ENCODE assay signal across 1 cellular context in genomic region chr4:165027762-165028402, GRCh38.
TF ChIP-seq lines count a peak whose summit lies in the region.

No MANE protein-coding gene starts in this region.

TF ChIP-seq in K562, 482 proteins besides CTCF, POLR2A, EP300 and RAD21:
- TF ChIP-seq POLR2G (IDR thresholded peaks at IDR 0.05; ENCODE audit: low read depth, low read length), result no peak
- no peak for TF ChIP-seq CEBPG (CRISPR knock-in tag; IDR thresholded peaks at IDR 0.05)
- TF ChIP-seq CEBPG (tag; conservative IDR thresholded peaks at IDR 0.05 in 1 of 2, IDR thresholded peaks at IDR 0.05 in 1 of 2), result peak in 1 of 2 experiments; percentile 79; a peak in 2 of 4 replicates
- TF ChIP-seq RBM22 (IDR thresholded peaks at IDR 0.05; ENCODE audit: low read depth, low read length, poor library complexity, severe bottlenecking), result no peak
- TF ChIP-seq CTBP1 (IDR thresholded peaks at IDR 0.05; ENCODE audit: borderline replicate concordance), result no peak
- no peak for TF ChIP-seq CXXC5 (CRISPR knock-in tag; IDR thresholded peaks at IDR 0.05)
- TF ChIP-seq ZNF277 (CRISPR knock-in tag; IDR thresholded peaks at IDR 0.05; ENCODE audit: borderline replicate concordance), result no peak
- TF ChIP-seq TEAD2 (tag; IDR thresholded peaks at IDR 0.05), result no peak
- TF ChIP-seq ATF3 (IDR thresholded peaks at IDR 0.05), result peak; percentile 25; the same call in 1 of the 2 replicates
- TF ChIP-seq ATF3 (CRISPR knock-in tag; conservative IDR thresholded peaks at IDR 0.05), result no peak
- 0 out of 2 replicates have a peak, but pooled peaks have one; percentile 26 for TF ChIP-seq ATF4 (CRISPR knock-in tag; IDR thresholded peaks at IDR 0.05)
- no peak for TF ChIP-seq SMAD2 (IDR thresholded peaks at IDR 0.05; ENCODE audit: low read depth, low read length)
- no peak for TF ChIP-seq SNRNP70 (optimal IDR thresholded peaks at IDR 0.05; ENCODE audit: low read depth, low read length)
- peak; percentile 70 for TF ChIP-seq POLR2H (tag; IDR thresholded peaks at IDR 0.05; ENCODE audit: low read depth)
- TF ChIP-seq RERE (CRISPR knock-in tag; IDR thresholded peaks at IDR 0.05; ENCODE audit: borderline replicate concordance), result no peak
- no peak for TF ChIP-seq HMBOX1 (IDR thresholded peaks at IDR 0.05)
- no peak for TF ChIP-seq XRCC5 (IDR thresholded peaks at IDR 0.05; ENCODE audit: low read depth, low read length)
- no peak for TF ChIP-seq AFF1 (IDR thresholded peaks at IDR 0.05; ENCODE audit: low read depth in 1 of 2, partially characterized antibody in 2 of 2)
- no peak for TF ChIP-seq MLX (CRISPR knock-in tag; conservative IDR thresholded peaks at IDR 0.05)
- no peak for TF ChIP-seq THRA (IDR thresholded peaks at IDR 0.05)
- no peak for TF ChIP-seq MCM2 (IDR thresholded peaks at IDR 0.05; ENCODE audit: low read depth)
- TF ChIP-seq RBM15 (IDR thresholded peaks at IDR 0.05; ENCODE audit: insufficient read depth, low read length), result no peak
- TF ChIP-seq ADNP (tag; IDR thresholded peaks at IDR 0.05), result no peak
- TF ChIP-seq MECOM (CRISPR knock-in tag; IDR thresholded peaks at IDR 0.05), result no peak
- no peak for TF ChIP-seq HDAC3 (IDR thresholded peaks at IDR 0.05; ENCODE audit: borderline replicate concordance, partially characterized antibody)
- no peak for TF ChIP-seq ZNF449 (CRISPR knock-in tag; IDR thresholded peaks at IDR 0.05)
- 0 out of 2 replicates have a peak, but pooled peaks have one; percentile 21 for TF ChIP-seq ETV1 (tag; conservative IDR thresholded peaks at IDR 0.05; ENCODE audit: low read depth)
- TF ChIP-seq ZNF644 (tag; IDR thresholded peaks at IDR 0.05; ENCODE audit: low read depth), result no peak
- 0 out of 4 replicates have a peak, but pooled peaks of 1 of the 2 experiments have one; percentile 35 for TF ChIP-seq TRIM24 (IDR thresholded peaks at IDR 0.05)
- TF ChIP-seq ARID2 (IDR thresholded peaks at IDR 0.05), result no peak
- no peak for TF ChIP-seq SAP30 (IDR thresholded peaks at IDR 0.05; ENCODE audit: borderline replicate concordance, insufficient read depth, low read depth, low read length, poor library complexity, severe bottlenecking)
- TF ChIP-seq RBFOX2 (IDR thresholded peaks at IDR 0.05; ENCODE audit: low read depth, low read length), result no peak
- no peak for TF ChIP-seq YY1 (IDR thresholded peaks at IDR 0.05; ENCODE audit: borderline replicate concordance in 1 of 3, control insufficient read depth in 1 of 3, extremely low read depth in 1 of 3, insufficient read depth in 3 of 3, insufficient read length in 1 of 3, insufficient replicate concordance in 2 of 3, low read depth in 1 of 3, low read length in 2 of 3)
- TF ChIP-seq ZZZ3 (IDR thresholded peaks at IDR 0.05), result no peak
- no peak for TF ChIP-seq ZBTB49 (CRISPR knock-in tag; IDR thresholded peaks at IDR 0.05; ENCODE audit: borderline replicate concordance)
- TF ChIP-seq FOSL1 (tag; conservative IDR thresholded peaks at IDR 0.05), result peak; percentile 57
- peak; percentile 30; the same call in 1 of the 2 replicates for TF ChIP-seq JUND (IDR thresholded peaks at IDR 0.05; ENCODE audit: borderline replicate concordance, low read depth, low read length)
- no peak for TF ChIP-seq JUND (tag; IDR thresholded peaks at IDR 0.05; ENCODE audit: borderline replicate concordance, low read depth, low read length)
